ENCODE assay signal across 8 cellular contexts in the genomic region with DNA sequence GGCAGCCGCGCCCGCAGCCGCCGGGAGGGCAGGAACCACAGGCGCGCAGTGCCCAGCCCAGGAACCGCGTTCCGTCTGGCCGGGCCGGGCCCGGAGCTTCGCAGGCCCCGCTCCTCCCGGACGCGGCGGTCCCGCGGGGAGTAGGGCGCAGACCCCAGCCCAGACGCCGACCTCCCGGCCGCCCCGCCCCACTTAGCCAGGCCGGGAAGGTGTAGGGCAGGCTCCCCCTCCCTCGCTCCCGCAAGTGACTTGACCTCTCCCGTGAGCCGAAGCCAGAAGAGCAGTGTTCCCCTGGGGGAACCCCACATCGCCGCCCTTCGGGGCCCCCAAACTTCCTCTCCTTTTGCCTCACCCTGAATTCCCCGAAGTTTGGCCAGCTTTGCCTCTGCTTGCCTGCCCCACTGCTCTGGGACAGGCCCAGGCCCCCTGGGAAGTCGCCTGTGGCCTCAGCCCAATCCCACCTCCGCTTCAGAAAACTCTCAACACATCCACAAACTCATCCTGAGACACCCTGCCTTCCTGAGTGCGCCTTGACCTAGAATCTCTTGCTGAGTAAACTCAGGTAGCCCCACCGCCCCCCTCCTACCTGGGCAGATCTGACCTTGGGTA. TPM values are rescaled to one million over a fixed set of nuclear protein-coding genes. Genes with fewer than 3 reads are reported as not detected.
DNase-seq lines count a peak whose midpoint lies in the region; ATAC-seq, FAIRE-seq and TF ChIP-seq lines count a peak whose summit lies in the region.

No MANE protein-coding gene starts in this region.

- H2BK5ac ChIP-seq in H1 (ENCODE audit: low read depth, low read length), result no peak overlapping the region

- TF ChIP-seq CTCF in OCI-LY7 (conservative IDR thresholded peaks at IDR 0.05; ENCODE audit: low read length) (no peak), H1 (IDR thresholded peaks at IDR 0.05; ENCODE audit: control extremely low read depth in 1 of 3, insufficient read depth in 1 of 3, low read depth in 1 of 3, low read length in 3 of 3) (no peak)

- H4K5ac ChIP-seq in H1 (ENCODE audit: insufficient read length, low read depth, low read length), result no peak overlapping the region

- H2BK20ac ChIP-seq in H1 (ENCODE audit: low read length), result no peak overlapping the region

- H2BK12ac ChIP-seq in H1 (ENCODE audit: low read depth, low read length), result 0 out of 2 replicates have a peak overlapping the region, but pooled peaks have one; percentile 17

- H3K56ac ChIP-seq in H1 (replicated peaks; ENCODE audit: insufficient read length, low read depth, low read length), result no peak overlapping the region

- H2BK15ac ChIP-seq in H1 (ENCODE audit: low read length), result no peak overlapping the region

- H3K9me2 ChIP-seq in OCI-LY7 (ENCODE audit: insufficient read depth, low read length), result no peaks in the 10 kb centered on the region

- peak overlapping the region; percentile 78 for H3K18ac ChIP-seq in H1 (ENCODE audit: extremely low read depth, low read length)

- no TSS peak for BruUV-seq in OCI-LY7 (replicated peaks; lab: Mats Ljungman, UMichigan)

- H3K14ac ChIP-seq in H1 (ENCODE audit: insufficient read length), result no peak overlapping the region

- DNase-seq in activated CD4-positive, CD25-positive, alpha-beta regulatory T cell treated with anti-CD3 and anti-CD28 coated beads, Interleukin-2, amount 50 U/mL, for 72 hours, result peak; percentile 39
- DNase-seq in activated CD4-positive, CD25-positive, alpha-beta regulatory T cell (lab: John Stamatoyannopoulos, UW), result no peak
- DNase-seq in OCI-LY7 (ENCODE audit: low spot score) (no peak), H1 (ENCODE audit: low read depth in 1 of 2, low spot score in 2 of 2) (peak in 1 of 2 experiments; percentile 68), left colon (no peak), GM19240 (ENCODE audit: insufficient read length, low spot score) (no peak)
- DNase-seq in stimulated activated CD8-positive, alpha-beta memory T cell treated with anti-CD3 and anti-CD28 coated beads, Interleukin-4, amount 100 ng/mL, for 48 hours, result peak; percentile 35

- no peak for TF ChIP-seq RAD21 in H1 (IDR thresholded peaks at IDR 0.05 in 1 of 2, conservative IDR thresholded peaks at IDR 0.05 in 1 of 2; ENCODE audit: low read depth in 2 of 2, low read length in 2 of 2)

- H3K27ac ChIP-seq in OCI-LY7 (ENCODE audit: low read depth, low read length, poor library complexity, severe bottlenecking) (no peak overlapping the region), H1 (ENCODE audit: low read depth, low read length) (no peak overlapping the region)

- peaks cover 6 to 39% (median 34%) of the 10 kb centered on the region in 4 experiments for H3K27me3 ChIP-seq in H1 (replicated peaks in 1 of 4; ENCODE audit: control insufficient read depth in 3 of 4, extremely low read depth in 1 of 4, insufficient read depth in 3 of 4, low read length in 3 of 4)

- no peak overlapping the region for H3K4me3 ChIP-seq in OCI-LY7 (ENCODE audit: low read depth, low read length, poor library complexity, severe bottlenecking)
- H3K4me3 ChIP-seq in H1 (ENCODE audit: extremely low read depth in 1 of 4, insufficient read depth in 2 of 4, low read depth in 3 of 4, low read length in 4 of 4), result peak overlapping the region; percentile 10 to 54 (median 40)

- ATAC-seq in left colon (no peak), HG03442 (IDR thresholded peaks at IDR 0.05; ENCODE audit: unreplicated experiment) (no peak)

- intact Hi-C loops in OCI-LY7 (cut with micrococcal nuclease; ENCODE audit: unreplicated experiment) (no loop called here), left colon (cut with DNase I, micrococcal nuclease) (no loop called here)

- H3K36me3 ChIP-seq in OCI-LY7 (ENCODE audit: insufficient read depth, low read length), result no peaks in the 10 kb centered on the region
- H3K36me3 ChIP-seq in H1 (ENCODE audit: control insufficient read depth in 2 of 4, insufficient read depth in 4 of 4, low read length in 3 of 4), result no peaks in the 10 kb centered on the region

- H3K9ac ChIP-seq in H1 (replicated peaks in 1 of 4; ENCODE audit: extremely low read depth in 1 of 4, low read depth in 3 of 4, low read length in 3 of 4), result no peak overlapping the region

- peak overlapping the region; percentile 27 for H4K91ac ChIP-seq in H1 (replicated peaks; ENCODE audit: insufficient read length, low read length)

- no peak for TF ChIP-seq POLR2A in H1 (IDR thresholded peaks at IDR 0.05; ENCODE audit: control extremely low read depth in 1 of 2, low read depth in 2 of 2, low read length in 2 of 2)

- CTCF ChIA-PET in OCI-LY7 (lab: Charles Lee; ENCODE audit: unreplicated experiment), result no interaction called here
- CTCF ChIA-PET in H1 (lab: Charles Lee; ENCODE audit: partially characterized antibody), result interaction anchor here (0.9 to 1.4 kb wide), 5 partner anchors 19 to 65 kb away, joined by 3 to 6 read pairs (median 4); no protein-coding TSS in a partner anchor

- H3K4me1 ChIP-seq in OCI-LY7 (ENCODE audit: insufficient read depth, low read length, poor library complexity, severe bottlenecking) (peaks cover 43% of the 10 kb centered on the region), H1 (replicated peaks in 1 of 4; ENCODE audit: control insufficient read depth in 3 of 4, insufficient read depth in 4 of 4, low read length in 3 of 4) (peaks cover 0 to 21% (median 14%) of the 10 kb centered on the region in 4 experiments; a peak in 6 of 7 replicates)

- H3K23me2 ChIP-seq in H1 (ENCODE audit: low read depth, low read length), result peaks cover 9% of the 10 kb centered on the region; the same call in 1 of the 2 replicates

- H2BK120ac ChIP-seq in H1 (replicated peaks; ENCODE audit: low read depth, low read length), result no peak overlapping the region

- H3K4ac ChIP-seq in H1 (replicated peaks; ENCODE audit: insufficient read length, low read depth, low read length), result no peak overlapping the region

- POLR2A ChIA-PET in OCI-LY7 (lab: Charles Lee), result no interaction called here
- POLR2A ChIA-PET in H1 (lab: Charles Lee; ENCODE audit: partially characterized antibody), result interaction anchor here (0.9 to 1.0 kb wide), 3 partner anchors 10 to 43 kb away, joined by 3 read pairs; no protein-coding TSS in a partner anchor

- H3K23ac ChIP-seq in H1 (ENCODE audit: insufficient read length), result no peak overlapping the region

- FAIRE-seq in H1 (lab: Jason Lieb, UNC), result no peak

- H2AFZ ChIP-seq in OCI-LY7 (ENCODE audit: low read length) (no peak overlapping the region), H1 (ENCODE audit: low read length) (no peak overlapping the region)

- H2AK5ac ChIP-seq in H1 (ENCODE audit: low read depth, low read length), result no peak overlapping the region

- H3K9me3 ChIP-seq in OCI-LY7 (ENCODE audit: low read length) (no peaks in the 10 kb centered on the region), H1 (ENCODE audit: insufficient read depth in 2 of 2, low read depth in 1 of 2, low read length in 1 of 2) (no peaks in the 10 kb centered on the region)

- no peak overlapping the region for H4K8ac ChIP-seq in H1 (ENCODE audit: extremely low read depth, insufficient read depth, low read length)

- 22% methylated on average over 7 of the region's 40 CpGs; no CpG with 5 or more reads in 1 of the 2 experiments for WGBS in H1 (ENCODE audit: extremely low coverage in 1 of 2, insufficient coverage in 1 of 2, insufficient read length in 1 of 2, insufficient replicate concordance in 2 of 2, low coverage in 1 of 2, low lambda C conversion rate in 2 of 2, missing lambda C conversion rate in 1 of 2), 2 experiments

- H3K79me1 ChIP-seq in H1 (ENCODE audit: low read depth, low read length), result peaks cover 2% of the 10 kb centered on the region; the same call in 1 of the 2 replicates

- H4K20me1 ChIP-seq in OCI-LY7 (ENCODE audit: insufficient read depth, low read length) (no peaks in the 10 kb centered on the region), H1 (replicated peaks in 1 of 2; ENCODE audit: control insufficient read depth in 1 of 2, insufficient read depth in 2 of 2, low read length in 2 of 2) (peaks cover 0 to 1% of the 10 kb centered on the region in 2 experiments)

- H3K4me2 ChIP-seq in OCI-LY7 (ENCODE audit: low read length) (peak overlapping the region; percentile 56), H1 (ENCODE audit: insufficient read depth in 1 of 2, low read depth in 2 of 2, low read length in 2 of 2) (peak overlapping the region; percentile 59)

- TF ChIP-seq EP300 in H1 (IDR thresholded peaks at IDR 0.05; ENCODE audit: borderline replicate concordance in 1 of 2, low read depth in 2 of 2, low read length in 2 of 2), result no peak

- H3K79me2 ChIP-seq in OCI-LY7 (ENCODE audit: insufficient read depth, low read depth, low read length) (no peaks in the 10 kb centered on the region), H1 (ENCODE audit: control insufficient read depth in 1 of 2, insufficient read depth in 2 of 2, low read length in 2 of 2) (no peaks in the 10 kb centered on the region)

TF ChIP-seq in H1, 55 proteins besides CTCF, POLR2A, EP300 and RAD21:
- no peak for TF ChIP-seq BRCA1 (IDR thresholded peaks at IDR 0.05; ENCODE audit: low read depth, low read length)
- no peak for TF ChIP-seq POU5F1 (IDR thresholded peaks at IDR 0.05; ENCODE audit: low read depth, low read length)
- TF ChIP-seq EZH2 (IDR thresholded peaks at IDR 0.05; ENCODE audit: low read depth, low read length, severe bottlenecking), result peak; percentile 51
- TF ChIP-seq KDM4A (IDR thresholded peaks at IDR 0.05; ENCODE audit: low read depth, low read length, severe bottlenecking), result peak; percentile 49
- TF ChIP-seq TBP (IDR thresholded peaks at IDR 0.05; ENCODE audit: low read depth, low read length), result no peak
- TF ChIP-seq ASH2L (IDR thresholded peaks at IDR 0.05; ENCODE audit: low read length), result peak; percentile 45
- TF ChIP-seq SUZ12 (IDR thresholded peaks at IDR 0.05; ENCODE audit: low read length), result peak; percentile 63
TF ChIP-seq in H1: peak in this region for 4.

RNA-seq across cellular contexts. Expression of a gene that starts 0.5 kb away (rescaled TPM):
- total RNA-seq in OCI-LY7 (2014; rRNA removed; shearing (Covaris generic)), result 1.5 and 4.2 TPM in 2 replicates
- total RNA-seq in OCI-LY7 (2022) (3.3 and 3.9 TPM in 2 replicates), left colon (10 to 100 TPM; 55.2 to 61.0 TPM)
- total RNA-seq in H1 (2021; fragmentation: NEBNext Ultra II Directional; extraction: Animal tissue kit (Norgen Biotek cat#: 25700)), result 23.5 and 23.7 TPM in 2 replicates
- polyA plus RNA-seq in H1 (2011; rRNA removed), result 15.3 and 24.9 TPM in 2 replicates
- 11.7 TPM for polyA plus RNA-seq in H1 (2011; cell fraction: cytosol; rRNA removed)
- polyA plus RNA-seq in H1 (2011; cell fraction: nucleus; rRNA removed), result 37.7 TPM
- polyA plus RNA-seq in H1 (2012, experiment 1 of 2), result 18.6 to 23.1 TPM (median 21.2 TPM) in 4 replicates
- polyA plus RNA-seq in H1 (2012, experiment 2 of 2), result 15.5 TPM
- 16.7 TPM for polyA plus RNA-seq in H1 (2013, experiment 1 of 2)
- 18.6 TPM for polyA plus RNA-seq in H1 (2013, experiment 2 of 2)
- polyA minus RNA-seq in H1 (2011; rRNA and poly(A)+ RNA removed), result 8.1 and 8.9 TPM in 2 replicates
- polyA minus RNA-seq in H1 (2011; cell fraction: cytosol; rRNA and poly(A)+ RNA removed), result 14.1 TPM
- 14.4 TPM for polyA minus RNA-seq in H1 (2011; cell fraction: nucleus; rRNA and poly(A)+ RNA removed)

Comparison
In these comparisons a context has a peak if more than half of its experiments do, and no peak if none do; other contexts are left out.
1. DNase-seq: peak in activated CD4-positive, CD25-positive, alpha-beta regulatory T cell treated with anti-CD3 and anti-CD28 coated beads, Interleukin-2, amount 50 U/mL, for 72 hours (single experiment) and stimulated activated CD8-positive, alpha-beta memory T cell treated with anti-CD3 and anti-CD28 coated beads, Interleukin-4, amount 100 ng/mL, for 48 hours (single experiment); none in activated CD4-positive, CD25-positive, alpha-beta regulatory T cell (0 of 4), OCI-LY7 (single experiment), left colon (0 of 2) and GM19240 (single experiment).